ENCODE assay signal across 5 cellular contexts in genomic region chr1:227673441-227673840, GRCh38.
"Had no signal": no experiment of that assay in that cellular context is flagged by ENCODE, and none has a peak within 500 bp of the region (broad histone marks: within the 10 kb centered on the region; RNA-seq: fewer than 3 reads in every experiment).

No MANE protein-coding gene starts in this region.

- DNase-seq: IMR-90, KBM-7 had no signal

- ATAC-seq: HepG2, K562 had no signal

- H3K27ac ChIP-seq: HL-60 had no signal

- H3K4me3 ChIP-seq: K562 had no signal
